1 cellular context compared by ENCODE assay signal in the genomic region with DNA sequence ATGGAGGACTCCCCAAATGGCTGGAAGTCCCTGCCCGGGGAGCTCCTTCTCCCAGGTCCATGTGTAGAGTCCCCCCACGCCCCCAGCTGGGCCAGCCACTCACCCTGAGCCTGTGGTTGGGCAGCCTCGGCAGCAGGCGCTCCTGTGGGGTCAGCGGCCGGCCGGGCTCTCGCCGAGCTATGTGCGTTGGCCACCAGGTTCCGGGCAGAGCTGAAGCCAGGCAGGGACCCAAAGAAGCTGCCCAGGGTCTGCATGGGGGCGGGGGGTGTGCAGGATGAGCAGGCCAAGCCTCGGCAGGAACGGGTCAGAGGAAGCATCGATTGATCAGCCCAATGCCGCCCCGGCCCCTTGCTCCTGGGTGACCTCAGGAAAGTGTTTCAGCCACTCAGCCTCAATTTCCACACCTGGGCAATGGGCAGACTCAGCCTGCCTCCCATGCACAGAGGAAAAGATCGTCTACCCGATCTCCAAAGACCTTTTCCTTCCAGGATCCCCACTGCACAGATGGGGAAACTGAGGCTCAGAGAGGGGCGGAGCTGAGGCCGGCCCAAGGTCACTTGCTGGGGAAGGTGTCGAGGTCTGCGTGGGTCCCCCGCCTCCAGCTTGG.
TF ChIP-seq lines count a peak whose summit lies in the region.

No MANE protein-coding gene starts in this region.

TF ChIP-seq in K562, 482 proteins besides CTCF, POLR2A, EP300 and RAD21:
- TF ChIP-seq BCOR (IDR thresholded peaks at IDR 0.05): 0 out of 2 replicates have a peak, but pooled peaks have one; percentile 36
- TF ChIP-seq RBM25 (IDR thresholded peaks at IDR 0.05; ENCODE audit: low read depth, low read length, severe bottlenecking): peak; percentile 47
- TF ChIP-seq BHLHE40 (IDR thresholded peaks at IDR 0.05; ENCODE audit: low read length): no peak
